In genomic region chr3:48636149-48636548, GRCh38 we compare ENCODE assay signal across 9 cellular contexts. TPM values are rescaled to one million over a fixed set of nuclear protein-coding genes. Genes with fewer than 3 reads are reported as not detected.
DNase-seq lines count a peak whose midpoint lies in the region; ATAC-seq and TF ChIP-seq lines count a peak whose summit lies in the region.
"Had no signal": no experiment of that assay in that cellular context is flagged by ENCODE, and none has a peak within 500 bp of the region (broad histone marks: within the 10 kb centered on the region; RNA-seq: fewer than 3 reads in every experiment).

No MANE protein-coding gene starts in this region.

- in situ Hi-C loops in ACHN (cut with HindIII; ENCODE audit: low pct_ligation_motif_present, low pct_unique_long_range_greater_than_20kb, low sequenced_read_pairs), result no loop called here

- TF ChIP-seq CTCF in GM06990 (IDR thresholded peaks at IDR 0.05; ENCODE audit: insufficient read depth, low read length, poor library complexity, severe bottlenecking) (no peak), SU-DHL-6 (IDR thresholded peaks at IDR 0.05; ENCODE audit: insufficient read depth, low read length, poor library complexity, severe bottlenecking) (no peak), fibroblast of pulmonary artery (IDR thresholded peaks at IDR 0.05; ENCODE audit: low read length, missing control alignments) (no peak), psoas muscle (IDR thresholded peaks at IDR 0.05) (no peak)

- H3K4me2 ChIP-seq in SU-DHL-6 (ENCODE audit: low read depth, low read length, poor library complexity, severe bottlenecking), result peak overlapping the region; percentile 66

- no peaks in the 10 kb centered on the region for H3F3A ChIP-seq in SU-DHL-6 (ENCODE audit: insufficient read depth)

- H3K36me3 ChIP-seq in GM06990 (ENCODE audit: control insufficient read depth, insufficient read depth, low read length), result peaks cover 9% of the 10 kb centered on the region
- no peaks in the 10 kb centered on the region for H3K36me3 ChIP-seq in SU-DHL-6 (ENCODE audit: low read length)
- peaks cover 0 to 7% of the 10 kb centered on the region in 2 donors for H3K36me3 ChIP-seq in psoas muscle (ENCODE audit: insufficient read depth in 1 of 2, low read depth in 1 of 2)

- H3K4me3 ChIP-seq in GM06990 (replicated peaks; ENCODE audit: low read depth, low read length), result peak overlapping the region; percentile 89
- H3K4me3 ChIP-seq in SU-DHL-6 (ENCODE audit: insufficient read depth, low read length, poor library complexity, severe bottlenecking), result peak overlapping the region; percentile 71
- peak overlapping the region; percentile 88 for H3K4me3 ChIP-seq in fibroblast of pulmonary artery (replicated peaks; ENCODE audit: low read depth, low read length)
- peak overlapping the region; percentile 92 for H3K4me3 ChIP-seq in psoas muscle

- H3K27me3 ChIP-seq in GM06990 (replicated peaks; ENCODE audit: control insufficient read depth, insufficient read depth, low read length) (no peaks in the 10 kb centered on the region), SU-DHL-6 (ENCODE audit: low read length) (no peaks in the 10 kb centered on the region), psoas muscle (ENCODE audit: insufficient read depth in 3 of 3, low read length in 2 of 3) (no peaks in the 10 kb centered on the region)

- no peaks in the 10 kb centered on the region for H4K20me1 ChIP-seq in SU-DHL-6 (ENCODE audit: low read depth, low read length)

- H3K9me3 ChIP-seq in SU-DHL-6 (ENCODE audit: insufficient read depth, low read length) (no peaks in the 10 kb centered on the region), psoas muscle (no peaks in the 10 kb centered on the region)

- DNase-seq in GM06990 (ENCODE audit: extremely low read depth, insufficient read length) (no peak), fibroblast of pulmonary artery (ENCODE audit: low read depth) (no peak), psoas muscle (peak in 1 of 2 donors; percentile 32), ACHN (no peak), HUDEP-2 (lab: John Stamatoyannopoulos, UW; ENCODE audit: unreplicated experiment in 76 of 76) (no peak), NCI-H1417 treated with DMSO at 0.1 percent for 48 hours (lab: John Stamatoyannopoulos, UW) (no peak), EL (no peak)

- WGBS in psoas muscle, 3 donors, result 18 to 31% (median 21%) methylated on average over 8 of the region's 8 CpGs

- H3K27ac ChIP-seq in SU-DHL-6 (ENCODE audit: low read depth, low read length), result 0 out of 2 replicates have a peak overlapping the region, but pooled peaks have one; percentile 13
- H3K27ac ChIP-seq in psoas muscle, result peak overlapping the region; percentile 79

- no peaks in the 10 kb centered on the region for H3K9me2 ChIP-seq in SU-DHL-6 (replicated peaks; ENCODE audit: insufficient read depth, low read length)

- intact Hi-C loops in psoas muscle (cut with DNase I), result no loop called here

- H3K9ac ChIP-seq in SU-DHL-6 (ENCODE audit: low read length), result peak overlapping the region; percentile 88

- H3K4me1 ChIP-seq in psoas muscle, result peaks cover 19% of the 10 kb centered on the region

- no peaks in the 10 kb centered on the region for H3K79me2 ChIP-seq in SU-DHL-6 (ENCODE audit: insufficient read depth, low read length)

- H2AFZ ChIP-seq in SU-DHL-6 (ENCODE audit: low read depth, low read length, severe bottlenecking), result peak overlapping the region; percentile 87

- ATAC-seq in psoas muscle, result no peak

RNA-seq across cellular contexts. Expression of gene SLC26A6, which starts 0.9 kb away (rescaled TPM):
- total RNA-seq in psoas muscle, result 10 to 100 TPM in 1 of 4 donors, 1 to 10 TPM in 3; 5.6 to 13.0 (median 6.6) TPM
- polyA plus RNA-seq in psoas muscle, result 10 to 100 TPM in 1 of 3 donors, 1 to 10 TPM in 2; 4.5 to 10.5 (median 6.0) TPM

RNA-seq across cellular contexts. Expression of gene TMEM89, which starts 14.6 kb away (rescaled TPM):
- total RNA-seq in psoas muscle, result not detected
- not detected for polyA plus RNA-seq in psoas muscle
- total RNA-seq: T-helper 1 cell treated with Interleukin-12 subunit alpha and Interleukin-12 subunit beta and Interleukin-4 antibody, amounts not matched to agents 30 ng/mL and 1 ng/mL, for 36 hours had no signal

RNA-seq across cellular contexts. Expression of gene CELSR3, which starts 26.5 kb away (rescaled TPM):
- total RNA-seq in psoas muscle, result under 1 TPM; 0.04 to 0.19 (median 0.09) TPM
- polyA plus RNA-seq in psoas muscle, result under 1 TPM; 0.06 to 0.21 (median 0.16) TPM

RNA-seq across cellular contexts. Expression of gene UQCRC1, which starts 26.7 kb away (rescaled TPM):
- total RNA-seq in psoas muscle, result 100 to 1,000 TPM; 466 to 704 (median 587) TPM
- polyA plus RNA-seq in psoas muscle, result 100 to 1,000 TPM; 499 to 719 (median 685) TPM

RNA-seq across cellular contexts. Expression of gene COL7A1, which starts 41.0 kb away (rescaled TPM):
- total RNA-seq in psoas muscle, result 10 to 100 TPM in 1 of 4 donors, 1 to 10 TPM in 3; 5.1 to 22.2 (median 5.8) TPM
- 1 to 10 TPM; 1.6 to 3.5 (median 2.7) TPM for polyA plus RNA-seq in psoas muscle
